ENCODE assay signal across 23 cellular contexts in the genomic region with DNA sequence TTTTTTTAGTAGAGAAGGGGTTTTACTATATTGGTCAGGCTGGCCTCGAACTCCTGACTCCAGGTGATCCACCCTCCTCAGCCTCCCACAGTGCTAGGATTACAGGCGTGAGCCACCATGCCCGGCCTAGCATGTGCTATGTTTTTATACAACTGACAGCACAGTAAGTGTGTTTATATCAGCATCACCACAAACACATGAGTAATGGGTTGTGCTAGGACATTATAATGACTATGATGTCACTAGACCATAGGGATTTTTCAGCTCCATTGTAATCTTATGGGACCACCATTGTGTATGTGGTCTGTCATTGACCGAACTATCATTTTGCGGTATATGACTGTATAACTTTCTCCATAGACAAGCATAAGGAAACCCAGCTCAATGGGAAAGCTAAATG. TPM values are rescaled to one million over a fixed set of nuclear protein-coding genes. Genes with fewer than 3 reads are reported as not detected.
DNase-seq lines count a peak whose midpoint lies in the region; ATAC-seq, FAIRE-seq and TF ChIP-seq lines count a peak whose summit lies in the region.
"Had no signal": no experiment of that assay in that cellular context is flagged by ENCODE, and none has a peak within 500 bp of the region (broad histone marks: within the 10 kb centered on the region; RNA-seq: fewer than 3 reads in every experiment).

No MANE protein-coding gene starts in this region.

- H3K4me1 ChIP-seq in endothelial cell of umbilical vein (ENCODE audit: control insufficient read depth, extremely low read depth, insufficient read depth, low read length) (no peaks in the 10 kb centered on the region), gastroesophageal sphincter (peaks cover 0 to 3% (median 0%) of the 10 kb centered on the region in 3 donors)
- H3K4me1 ChIP-seq in CD4-positive, alpha-beta memory T cell (ENCODE audit: insufficient read depth, low read length): no peaks in the 10 kb centered on the region

- H3K9me1 ChIP-seq in endothelial cell of umbilical vein (replicated peaks; ENCODE audit: control insufficient read depth, extremely low read depth, insufficient read depth, low read length): no peaks in the 10 kb centered on the region

- H3K36me3 ChIP-seq in endothelial cell of umbilical vein (ENCODE audit: control insufficient read depth in 2 of 2, extremely low read depth in 1 of 2, insufficient read depth in 2 of 2, low read length in 2 of 2): no peaks in the 10 kb centered on the region
- no peaks in the 10 kb centered on the region for H3K36me3 ChIP-seq in CD4-positive, alpha-beta memory T cell (ENCODE audit: insufficient read depth, low read length)
- no peaks in the 10 kb centered on the region for H3K36me3 ChIP-seq in gastroesophageal sphincter
- H3K36me3 ChIP-seq: BLaER1 had no signal

- TF ChIP-seq POLR2A in endothelial cell of umbilical vein (IDR thresholded peaks at IDR 0.05; ENCODE audit: low read depth, low read length) (no peak), gastroesophageal sphincter (IDR thresholded peaks at IDR 0.05) (no peak)

- intact Hi-C loops in endothelial cell of umbilical vein (cut with micrococcal nuclease): no loop called here
- intact Hi-C loops in CD4-positive, alpha-beta memory T cell (cut with micrococcal nuclease): no loop called here

- no TSS peak for BruUV-seq in endothelial cell of umbilical vein (replicated peaks; lab: Mats Ljungman, UMichigan)

- H3K27ac Mint-ChIP-seq in CD4-positive, alpha-beta memory T cell: no peak overlapping the region
- H3K27ac Mint-ChIP-seq: CD8-positive, alpha-beta T cell; GM23338 had no signal

- no peak overlapping the region for H3K27ac ChIP-seq in endothelial cell of umbilical vein (ENCODE audit: insufficient read depth, low read depth, low read length)
- no peak overlapping the region for H3K27ac ChIP-seq in CD4-positive, alpha-beta memory T cell (ENCODE audit: low read depth, low read length)
- H3K27ac ChIP-seq in gastroesophageal sphincter: no peak overlapping the region
- H3K27ac ChIP-seq: BLaER1 had no signal

- peak; percentile 48 for FAIRE-seq in endothelial cell of umbilical vein (lab: Jason Lieb, UNC)
- FAIRE-seq: G401.6, GM12892, GM18507 had no signal

- H3K27me3 ChIP-seq in endothelial cell of umbilical vein (ENCODE audit: control insufficient read depth in 2 of 2, insufficient read depth in 2 of 2, low read length in 2 of 2) (no peaks in the 10 kb centered on the region), gastroesophageal sphincter (peaks cover 8% of the 10 kb centered on the region)
- H3K27me3 ChIP-seq in CD4-positive, alpha-beta memory T cell (ENCODE audit: insufficient read depth, low read length): no peaks in the 10 kb centered on the region
- H3K27me3 ChIP-seq: BLaER1 had no signal

- no peak overlapping the region for H3K4me2 ChIP-seq in endothelial cell of umbilical vein (ENCODE audit: insufficient read depth, low read length)
- H3K4me2 ChIP-seq: BLaER1, GM23338 had no signal

- H3K9ac ChIP-seq in endothelial cell of umbilical vein (replicated peaks; ENCODE audit: extremely low read depth, insufficient read depth, low read length): no peak overlapping the region
- H3K9ac ChIP-seq: BLaER1 had no signal

- dilution Hi-C loops in endothelial cell of umbilical vein (cut with MboI; ENCODE audit: extremely low pct_ligation_motif_present, low sequenced_read_pairs): no loop called here

- no peaks in the 10 kb centered on the region for H3K9me3 ChIP-seq in endothelial cell of umbilical vein (replicated peaks; ENCODE audit: control insufficient read depth, insufficient read depth, low read length)
- H3K9me3 ChIP-seq in CD4-positive, alpha-beta memory T cell (ENCODE audit: control insufficient read depth in 1 of 2, low read length in 2 of 2): no peaks in the 10 kb centered on the region
- H3K9me3 ChIP-seq in gastroesophageal sphincter: no peaks in the 10 kb centered on the region
- H3K9me3 ChIP-seq: BLaER1 had no signal

- no peak for TF ChIP-seq CTCF in endothelial cell of umbilical vein (IDR thresholded peaks at IDR 0.05; ENCODE audit: extremely low read depth in 1 of 2, insufficient read depth in 1 of 2, low read depth in 1 of 2, low read length in 2 of 2)
- no peak for TF ChIP-seq CTCF in gastroesophageal sphincter (IDR thresholded peaks at IDR 0.05)

- no peak for ATAC-seq in gastroesophageal sphincter
- ATAC-seq: CD8-positive, alpha-beta T cell; GM23338 had no signal

- H3K4me1 Mint-ChIP-seq in CD4-positive, alpha-beta memory T cell: peaks cover 0 to 2% (median 0%) of the 10 kb centered on the region in 4 donors
- H3K4me1 Mint-ChIP-seq: CD14-positive monocyte had no signal

- TF ChIP-seq EP300 in gastroesophageal sphincter (IDR thresholded peaks at IDR 0.05): no peak

- H3K79me2 ChIP-seq in endothelial cell of umbilical vein (ENCODE audit: control insufficient read depth, insufficient read depth, low read length): no peaks in the 10 kb centered on the region

- no peaks in the 10 kb centered on the region for H3K9me3 Mint-ChIP-seq in CD4-positive, alpha-beta memory T cell
- H3K9me3 Mint-ChIP-seq: CD14-positive monocyte; CD8-positive, alpha-beta T cell; GM23338 had no signal

- no peak overlapping the region for H3K4me3 Mint-ChIP-seq in CD4-positive, alpha-beta memory T cell
- H3K4me3 Mint-ChIP-seq: CD14-positive monocyte; CD8-positive, alpha-beta T cell; GM23338 had no signal

- no peaks in the 10 kb centered on the region for H4K20me1 ChIP-seq in endothelial cell of umbilical vein (replicated peaks; ENCODE audit: control insufficient read depth, extremely low read depth, insufficient read depth, low read length)
- H4K20me1 ChIP-seq: BLaER1 had no signal

- H3K36me3 Mint-ChIP-seq in CD4-positive, alpha-beta memory T cell: no peaks in the 10 kb centered on the region
- H3K36me3 Mint-ChIP-seq: CD14-positive monocyte; CD8-positive, alpha-beta T cell had no signal

- 93% methylated on average over 5 of the region's 5 CpGs; no CpG with 5 or more reads in 1 of the 2 donors for WGBS in gastroesophageal sphincter (ENCODE audit: low coverage in 1 of 2), 2 donors

- CTCF ChIA-PET in endothelial cell of umbilical vein (lab: Charles Lee): no interaction called here
- CTCF ChIA-PET in CD4-positive, alpha-beta memory T cell (lab: Charles Lee; ENCODE audit: partially characterized antibody): interaction anchor here (0.6 to 1.4 kb wide), 3 partner anchors 8 to 615 kb away, joined by 3 read pairs; no protein-coding TSS in a partner anchor

- H2AFZ ChIP-seq in endothelial cell of umbilical vein (ENCODE audit: low read depth, low read length): no peak overlapping the region
- H2AFZ ChIP-seq: GM23338 had no signal

- H3K4me3 ChIP-seq in endothelial cell of umbilical vein (replicated peaks in 1 of 3; ENCODE audit: insufficient read depth in 1 of 3, low read depth in 1 of 3, low read length in 3 of 3) (no peak overlapping the region), gastroesophageal sphincter (no peak overlapping the region)
- H3K4me3 ChIP-seq in CD4-positive, alpha-beta memory T cell (ENCODE audit: low read length in 2 of 2): no peak overlapping the region
- H3K4me3 ChIP-seq: BLaER1, GM23338 had no signal

- in situ Hi-C loops in KBM-7 (cut with MboI; ENCODE audit: low pct_unique_long_range_greater_than_20kb, low sequenced_read_pairs): no loop called here

- peak; percentile 54 for DNase-seq in ELR (ENCODE audit: low read depth)
- peak; percentile 2 for DNase-seq in HCEC 1CT
- peak; percentile 20 for DNase-seq in M059J (ENCODE audit: low read depth)
- no peak for DNase-seq in endothelial cell of umbilical vein (ENCODE audit: low read depth, low spot score)
- DNase-seq in CD4-positive, alpha-beta memory T cell: no peak
- DNase-seq in cortex of kidney (lab: John Stamatoyannopoulos, UW): no peak
- no peak for DNase-seq in KBM-7
- DNase-seq: 8988T; Calu3; CD8-positive, alpha-beta T cell; DMS53; DND-41; EL; H7 had no signal

- no peaks in the 10 kb centered on the region for H3K27me3 Mint-ChIP-seq in CD4-positive, alpha-beta memory T cell

- POLR2A ChIA-PET in endothelial cell of umbilical vein (lab: Charles Lee): no interaction called here
- POLR2A ChIA-PET in CD4-positive, alpha-beta memory T cell (lab: Charles Lee; ENCODE audit: partially characterized antibody): no interaction called here

RNA-seq across cellular contexts. Expression of gene LEFTY2, which starts 6.3 kb away (rescaled TPM):
- total RNA-seq in M059J (2014; rRNA removed; shearing (Covaris generic)): not detected in 2 replicates
- total RNA-seq in endothelial cell of umbilical vein (not detected in 2 replicates), gastroesophageal sphincter (1 to 10 TPM in 1 of 4 donors, not detected in 3; 1.1 TPM)
- polyA plus RNA-seq in endothelial cell of umbilical vein: 0.03 and 0.06 TPM in 2 replicates
- polyA plus RNA-seq in endothelial cell of umbilical vein (2011; cell fraction: cytosol; rRNA removed): 0.13 TPM in 1 of 2 replicates, not detected in the other
- polyA plus RNA-seq in endothelial cell of umbilical vein (2011; cell fraction: nucleus; rRNA removed): 0.06 TPM in 1 of 2 replicates, not detected in the other
- polyA plus RNA-seq in endothelial cell of umbilical vein (2012): not detected in 2 replicates
- polyA minus RNA-seq in endothelial cell of umbilical vein: not detected in 2 replicates
- not detected for polyA minus RNA-seq in endothelial cell of umbilical vein (2011; cell fraction: cytosol; rRNA and poly(A)+ RNA removed)
- not detected in 2 replicates for polyA minus RNA-seq in endothelial cell of umbilical vein (2011; cell fraction: nucleus; rRNA and poly(A)+ RNA removed)
- total RNA-seq in CD4-positive, alpha-beta memory T cell: not detected
- polyA plus RNA-seq in CD4-positive, alpha-beta memory T cell: not detected
- total RNA-seq: A673; Calu3; CD8-positive, alpha-beta T cell had no signal
- polyA plus RNA-seq: AG04450, CD14-positive monocyte had no signal

RNA-seq across cellular contexts. Expression of gene PYCR2, which starts 10.7 kb away (rescaled TPM):
- total RNA-seq in M059J (2014; rRNA removed; shearing (Covaris generic)): 31.6 and 60.0 TPM in 2 replicates
- total RNA-seq in endothelial cell of umbilical vein (60.4 and 64.6 TPM in 2 replicates), gastroesophageal sphincter (10 to 100 TPM; 43.6 to 65.5 (median 50.6) TPM)
- polyA plus RNA-seq in endothelial cell of umbilical vein: 63.2 and 65.1 TPM in 2 replicates
- 45.4 and 65.7 TPM in 2 replicates for polyA plus RNA-seq in endothelial cell of umbilical vein (2011; cell fraction: cytosol; rRNA removed)
- 61.1 and 61.5 TPM in 2 replicates for polyA plus RNA-seq in endothelial cell of umbilical vein (2011; cell fraction: nucleus; rRNA removed)
- polyA plus RNA-seq in endothelial cell of umbilical vein (2012): 39.0 and 48.2 TPM in 2 replicates
- 41.6 and 52.4 TPM in 2 replicates for polyA minus RNA-seq in endothelial cell of umbilical vein
- 21.9 TPM for polyA minus RNA-seq in endothelial cell of umbilical vein (2011; cell fraction: cytosol; rRNA and poly(A)+ RNA removed)
- polyA minus RNA-seq in endothelial cell of umbilical vein (2011; cell fraction: nucleus; rRNA and poly(A)+ RNA removed): 13.0 and 13.3 TPM in 2 replicates
- 100 to 1,000 TPM; 102 to 116 TPM for total RNA-seq in CD4-positive, alpha-beta memory T cell
- polyA plus RNA-seq in CD4-positive, alpha-beta memory T cell: 10 to 100 TPM; 73.6 to 86.6 TPM

RNA-seq across cellular contexts. Expression of gene LEFTY1, which starts 45.8 kb away (rescaled TPM):
- 0.10 TPM in 1 of 2 replicates, not detected in the other for total RNA-seq in M059J (2014; rRNA removed; shearing (Covaris generic))
- not detected in 2 replicates for total RNA-seq in endothelial cell of umbilical vein
- polyA plus RNA-seq in endothelial cell of umbilical vein: not detected in 2 replicates
- 0.06 TPM in 1 of 2 replicates, not detected in the other for polyA plus RNA-seq in endothelial cell of umbilical vein (2011; cell fraction: cytosol; rRNA removed)
- 0.15 TPM in 1 of 2 replicates, not detected in the other for polyA plus RNA-seq in endothelial cell of umbilical vein (2011; cell fraction: nucleus; rRNA removed)
- polyA plus RNA-seq in endothelial cell of umbilical vein (2012): not detected in 2 replicates
- not detected in 2 replicates for polyA minus RNA-seq in endothelial cell of umbilical vein
- not detected for polyA minus RNA-seq in endothelial cell of umbilical vein (2011; cell fraction: cytosol; rRNA and poly(A)+ RNA removed)
- polyA minus RNA-seq in endothelial cell of umbilical vein (2011; cell fraction: nucleus; rRNA and poly(A)+ RNA removed): not detected in 2 replicates
- total RNA-seq in CD4-positive, alpha-beta memory T cell: under 1 TPM; 0.55 to 0.75 TPM
- not detected for polyA plus RNA-seq in CD4-positive, alpha-beta memory T cell
- total RNA-seq in gastroesophageal sphincter: 1 to 10 TPM in 1 of 4 donors, under 1 TPM in 1, not detected in 2; 0.35 to 1.4 TPM
- total RNA-seq: A673; Calu3; CD8-positive, alpha-beta T cell had no signal
- polyA plus RNA-seq: CD14-positive monocyte had no signal

RNA-seq across cellular contexts. Expression of gene TMEM63A, which starts 52.5 kb away (rescaled TPM):
- 11.3 and 16.3 TPM in 2 replicates for total RNA-seq in M059J (2014; rRNA removed; shearing (Covaris generic))
- total RNA-seq in endothelial cell of umbilical vein: 40.8 and 41.4 TPM in 2 replicates
- polyA plus RNA-seq in endothelial cell of umbilical vein: 28.7 and 32.2 TPM in 2 replicates
- polyA plus RNA-seq in endothelial cell of umbilical vein (2011; cell fraction: cytosol; rRNA removed): 10.4 and 11.7 TPM in 2 replicates
- polyA plus RNA-seq in endothelial cell of umbilical vein (2011; cell fraction: nucleus; rRNA removed): 180 and 221 TPM in 2 replicates
- 17.2 and 17.9 TPM in 2 replicates for polyA plus RNA-seq in endothelial cell of umbilical vein (2012)
- 55.8 and 65.6 TPM in 2 replicates for polyA minus RNA-seq in endothelial cell of umbilical vein
- polyA minus RNA-seq in endothelial cell of umbilical vein (2011; cell fraction: cytosol; rRNA and poly(A)+ RNA removed): 10.2 TPM
- polyA minus RNA-seq in endothelial cell of umbilical vein (2011; cell fraction: nucleus; rRNA and poly(A)+ RNA removed): 53.6 and 69.5 TPM in 2 replicates
- 100 to 1,000 TPM; 476 to 507 TPM for total RNA-seq in CD4-positive, alpha-beta memory T cell
- 10 to 100 TPM; 46.2 to 79.5 TPM for polyA plus RNA-seq in CD4-positive, alpha-beta memory T cell
- total RNA-seq in gastroesophageal sphincter: 10 to 100 TPM; 10.9 to 55.9 (median 23.8) TPM

Comparison
In these comparisons a context has a peak if more than half of its experiments do, and no peak if none do; other contexts are left out.
1. DNase-seq: peak in ELR (single experiment), HCEC 1CT (single experiment) and M059J (single experiment); none in endothelial cell of umbilical vein (single experiment), CD4-positive, alpha-beta memory T cell (0 of 5), cortex of kidney (single experiment) and KBM-7 (single experiment).